In genomic region chr7:151260471-151260870, GRCh38 we compare ENCODE assay signal across 31 cellular contexts. TPM values are rescaled to one million over a fixed set of nuclear protein-coding genes. Genes with fewer than 3 reads are reported as not detected.
"Had no signal": no experiment of that assay in that cellular context is flagged by ENCODE, and none has a peak within 500 bp of the region (broad histone marks: within the 10 kb centered on the region; RNA-seq: fewer than 3 reads in every experiment).

No MANE protein-coding gene starts in this region.

- H3K27me3 ChIP-seq: esophagus muscularis mucosa had no signal

- ATAC-seq: activated CD4-positive, alpha-beta T cell treated with anti-CD3 and anti-CD28 coated beads for 36 hours; activated CD8-positive, alpha-beta memory T cell treated with anti-CD3 and anti-CD28 coated beads, Interleukin-2, amount 10 ng/mL, durations not matched to agents 7 days and 5 days; activated CD8-positive, alpha-beta T cell treated with anti-CD3 and anti-CD28 coated beads, Interleukin-2, amount 10 ng/mL, durations not matched to agents 7 days and 5 days; activated naive CD4-positive, alpha-beta T cell treated with anti-CD3 and anti-CD28 coated beads, Interleukin-2, amount 50 U/mL, for 72 hours; effector memory CD8-positive, alpha-beta T cell; foreskin keratinocyte; gastrocnemius medialis had no signal

- H3K27ac ChIP-seq: brain microvascular endothelial cell, esophagus muscularis mucosa, foreskin keratinocyte, gastrocnemius medialis had no signal

- H3K4me1 ChIP-seq: esophagus muscularis mucosa, foreskin keratinocyte had no signal

- H3K9me3 ChIP-seq: esophagus muscularis mucosa, gastrocnemius medialis had no signal

- FAIRE-seq: astrocyte, colon had no signal

- DNase-seq: activated CD4-positive, alpha-beta memory T cell treated with anti-CD3 and anti-CD28 coated beads for 36 hours; activated CD4-positive, alpha-beta T cell treated with anti-CD3 and anti-CD28 coated beads for 36 hours; activated CD4-positive, alpha-beta T cell treated with anti-CD3 and anti-CD28 coated beads, Interleukin-2, amount 10 ng/mL, durations not matched to agents 24 days and 14 days; activated CD4-positive, CD25-positive, alpha-beta regulatory T cell; activated CD4-positive, CD25-positive, alpha-beta regulatory T cell treated with anti-CD3 and anti-CD28 coated beads, Interleukin-2, amount 50 U/mL, for 72 hours; activated CD8-positive, alpha-beta memory T cell treated with anti-CD3 and anti-CD28 coated beads, Interleukin-2, amount 10 ng/mL, durations not matched to agents 7 days and 5 days; activated CD8-positive, alpha-beta memory T cell treated with anti-CD3 and anti-CD28 coated beads, Interleukin-2, amount 50 U/mL, for 4 hours; activated CD8-positive, alpha-beta T cell treated with anti-CD3 and anti-CD28 coated beads, Interleukin-2, amount 10 ng/mL, durations not matched to agents 7 days and 5 days; activated effector memory CD4-positive, alpha-beta T cell treated with anti-CD3 and anti-CD28 coated beads, Interleukin-2, amount 50 U/mL, for 16 hours; activated naive CD4-positive, alpha-beta T cell treated with anti-CD3 and anti-CD28 coated beads for 36 hours; activated naive CD8-positive, alpha-beta T cell treated with anti-CD3 and anti-CD28 coated beads, Interleukin-2, amount 10 ng/mL, durations not matched to agents 7 days and 5 days; activated T-cell treated with anti-CD3 and anti-CD28 coated beads, Interleukin-2, amount 50 U/mL, for 1 hour; activated T-cell treated with anti-CD3 and anti-CD28 coated beads, Interleukin-2, amount 50 U/mL, for 48 hours; brain microvascular endothelial cell; caudate nucleus; cortex of kidney; dermis blood vessel endothelial cell; effector CD4-positive, alpha-beta T cell; effector memory CD8-positive, alpha-beta T cell; foreskin keratinocyte; gastrocnemius medialis; T-helper 2 cell had no signal

- H3K36me3 ChIP-seq: brain microvascular endothelial cell, esophagus muscularis mucosa, gastrocnemius medialis had no signal

- H3K4me3 ChIP-seq: esophagus muscularis mucosa, gastrocnemius medialis had no signal

RNA-seq across cellular contexts. Expression of gene H2BK1, which starts 50.2 kb away (rescaled TPM):
- total RNA-seq: activated CD4-positive, alpha-beta memory T cell treated with anti-CD3 and anti-CD28 coated beads for 36 hours; activated CD4-positive, alpha-beta T cell treated with anti-CD3 and anti-CD28 coated beads for 36 hours; activated CD4-positive, alpha-beta T cell treated with anti-CD3 and anti-CD28 coated beads, Interleukin-2, amount 10 ng/mL, durations not matched to agents 24 days and 14 days; activated CD8-positive, alpha-beta memory T cell treated with anti-CD3 and anti-CD28 coated beads for 36 hours; activated CD8-positive, alpha-beta memory T cell treated with anti-CD3 and anti-CD28 coated beads, Interleukin-2, amount 10 ng/mL, durations not matched to agents 7 days and 5 days; activated naive CD4-positive, alpha-beta T cell treated with anti-CD3 and anti-CD28 coated beads for 36 hours; activated T-helper 1 cell treated with anti-CD3 and anti-CD28 coated beads, Interleukin-12 subunit alpha, Interleukin-12 subunit beta, Interleukin-2, Interleukin-4 antibody, amounts not matched to agents 30 ng/mL and 10 ng/mL and 1 ng/mL, durations not matched to agents 14 hours and 24 hours and 36 hours; activated T-helper 2 cell treated with anti-CD3 and anti-CD28 coated beads, Interferon-gamma antibody, Interleukin-2, Interleukin-4, amounts not matched to agents 10 μg/mL and 5 μg/mL and 100 μg/mL, durations not matched to agents 14 hours and 24 hours and 36 hours; astrocyte; bronchial epithelial cell; chondrocyte; dermis blood vessel endothelial cell; esophagus muscularis mucosa; foreskin keratinocyte; gastrocnemius medialis had no signal
- polyA plus RNA-seq: foreskin keratinocyte had no signal
